ENCODE assay signal across 8 cellular contexts in the genomic region with DNA sequence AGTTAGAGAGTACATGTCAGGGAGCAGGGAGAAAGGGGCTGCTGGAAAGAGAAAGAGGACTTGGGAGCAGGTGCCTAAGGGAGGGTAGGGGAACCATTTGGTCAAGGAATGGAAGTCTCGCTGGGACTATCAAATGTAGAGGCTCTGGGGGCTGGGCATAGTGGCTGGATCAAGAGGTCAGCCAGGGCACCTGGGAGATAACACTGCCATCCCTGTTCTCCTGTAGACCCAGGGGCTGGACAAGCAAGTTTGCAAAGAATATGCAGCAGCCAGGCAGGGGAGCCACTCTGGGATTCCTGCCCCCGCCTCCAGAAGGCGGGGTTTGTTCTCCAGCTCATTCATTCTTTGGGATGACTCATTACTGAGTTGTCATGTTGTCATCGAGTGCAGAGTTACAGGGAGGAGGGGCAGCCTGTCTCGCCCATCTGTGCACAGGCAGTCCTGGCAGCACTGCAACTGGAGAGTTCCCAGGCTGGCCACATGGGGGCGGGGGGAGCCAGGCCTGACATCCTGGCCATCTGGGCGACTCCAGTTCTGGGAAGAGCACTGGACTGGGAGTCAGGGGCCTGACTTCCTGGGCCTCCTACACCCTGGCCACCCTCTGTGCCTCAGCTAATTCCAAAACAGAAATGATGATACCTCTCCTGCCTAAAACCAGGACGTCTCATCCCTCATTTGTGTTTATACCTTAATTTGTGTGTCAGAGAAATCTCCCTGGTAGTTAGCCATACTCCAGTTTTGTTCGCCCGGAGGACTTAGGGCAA. TPM values are rescaled to one million over a fixed set of nuclear protein-coding genes. Genes with fewer than 3 reads are reported as not detected.
A peak's percentile ranks its signal among the peaks of the same experiment; 100 is the strongest.
DNase-seq lines count a peak whose midpoint lies in the region; ATAC-seq and TF ChIP-seq lines count a peak whose summit lies in the region.

No MANE protein-coding gene starts in this region.

- H3K27ac ChIP-seq in trophoblast cell (ENCODE audit: low read depth, low read length) (no peak overlapping the region), upper lobe of right lung (no peak overlapping the region)

- no peak overlapping the region for H3K4ac ChIP-seq in trophoblast cell (ENCODE audit: low read depth, low read length)

- peak overlapping the region; percentile 60 for H2BK12ac ChIP-seq in trophoblast cell (ENCODE audit: low read length)

- peak overlapping the region; percentile 48 for H3K4me2 ChIP-seq in trophoblast cell (ENCODE audit: low read length)

- H4K8ac ChIP-seq in trophoblast cell (ENCODE audit: low read depth, low read length): no peak overlapping the region

- H3K4me3 ChIP-seq in GM12865 (ENCODE audit: low read depth, low read length): no peak overlapping the region
- H3K4me3 ChIP-seq in trophoblast cell (ENCODE audit: low read depth, low read length): no peak overlapping the region
- H3K4me3 ChIP-seq in upper lobe of right lung: no peak overlapping the region

- intact Hi-C loops in upper lobe of right lung (cut with DNase I): no loop called here

- no peaks in the 10 kb centered on the region for H3K27me3 ChIP-seq in trophoblast cell (ENCODE audit: insufficient read depth, low read length)
- no peaks in the 10 kb centered on the region for H3K27me3 ChIP-seq in upper lobe of right lung

- no CpG with 5 or more reads among the region's 10 CpGs for WGBS in trophoblast cell (ENCODE audit: extremely low coverage, insufficient coverage, insufficient read length)

- no peak overlapping the region for H4K91ac ChIP-seq in trophoblast cell (ENCODE audit: low read depth, low read length)

- peak; percentile 95 for TF ChIP-seq CTCF in GM12865 (IDR thresholded peaks at IDR 0.05; ENCODE audit: insufficient read depth, low read depth, low read length, missing control alignments)
- peak; percentile 95 for TF ChIP-seq CTCF in upper lobe of right lung (IDR thresholded peaks at IDR 0.05)

- H3K23ac ChIP-seq in trophoblast cell (ENCODE audit: low read length): no peak overlapping the region

- no peak overlapping the region for H2BK120ac ChIP-seq in trophoblast cell (ENCODE audit: insufficient read depth, low read length, poor library complexity)

- no peak overlapping the region for H2AFZ ChIP-seq in trophoblast cell (ENCODE audit: insufficient read depth, low read length, poor library complexity)

- H3K79me2 ChIP-seq in trophoblast cell (ENCODE audit: control insufficient read depth, insufficient read depth, low read length, poor library complexity): no peaks in the 10 kb centered on the region

- no peak overlapping the region for H3K9ac ChIP-seq in trophoblast cell (ENCODE audit: low read length)

- H3K36me3 Mint-ChIP-seq in activated naive CD4-positive, alpha-beta T cell treated with anti-CD3 and anti-CD28 coated beads, Interleukin-2, amount 10 ng/mL, durations not matched to agents 7 days and 5 days: no peaks in the 10 kb centered on the region

- H3K14ac ChIP-seq in trophoblast cell (ENCODE audit: low read length): no peak overlapping the region

- peaks cover 6% of the 10 kb centered on the region for H3K4me1 Mint-ChIP-seq in activated naive CD4-positive, alpha-beta T cell treated with anti-CD3 and anti-CD28 coated beads, Interleukin-2, amount 10 ng/mL, durations not matched to agents 7 days and 5 days

- H3K36me3 ChIP-seq in trophoblast cell (ENCODE audit: control insufficient read depth in 1 of 2, insufficient read depth in 2 of 2, low read length in 2 of 2): no peaks in the 10 kb centered on the region
- no peaks in the 10 kb centered on the region for H3K36me3 ChIP-seq in upper lobe of right lung

- peak; percentile 85 for DNase-seq in GM12865 (ENCODE audit: low read depth)
- peak; percentile 72 for DNase-seq in NCI-H1105 treated with DMSO at 0.1 percent for 48 hours (lab: John Stamatoyannopoulos, UW)
- DNase-seq in activated naive CD4-positive, alpha-beta T cell treated with anti-CD3 and anti-CD28 coated beads, Interleukin-2, amount 10 ng/mL, durations not matched to agents 7 days and 5 days: peak; percentile 85
- DNase-seq in glomerular endothelial cell (ENCODE audit: extremely low read depth, low read depth, low spot score): peak; percentile 78
- DNase-seq in trophoblast cell: peak; percentile 97 to 98
- DNase-seq in upper lobe of right lung: peak; percentile 94

- no peak overlapping the region for H3K27ac Mint-ChIP-seq in activated naive CD4-positive, alpha-beta T cell treated with anti-CD3 and anti-CD28 coated beads, Interleukin-2, amount 10 ng/mL, durations not matched to agents 7 days and 5 days

- no peak overlapping the region for H2BK5ac ChIP-seq in trophoblast cell (ENCODE audit: low read depth, low read length, poor library complexity)

- H2AK5ac ChIP-seq in trophoblast cell (ENCODE audit: low read length): no peak overlapping the region

- H3K4me1 ChIP-seq in trophoblast cell (ENCODE audit: control insufficient read depth in 1 of 2, insufficient read depth in 2 of 2, low read length in 2 of 2): peaks cover 0 to 9% of the 10 kb centered on the region in 2 experiments
- peaks cover 8% of the 10 kb centered on the region for H3K4me1 ChIP-seq in upper lobe of right lung

- H4K12ac ChIP-seq in trophoblast cell (ENCODE audit: low read depth, low read length): no peak overlapping the region

- ATAC-seq in HG02759 (IDR thresholded peaks at IDR 0.05; ENCODE audit: unreplicated experiment) (peak; percentile 98), SK-N-SH treated with all-trans-retinoic acid at 6 μM for 48 hours (peak; percentile 97), upper lobe of right lung (peak; percentile 99)

- H3K4me3 Mint-ChIP-seq in activated naive CD4-positive, alpha-beta T cell treated with anti-CD3 and anti-CD28 coated beads, Interleukin-2, amount 10 ng/mL, durations not matched to agents 7 days and 5 days: no peak overlapping the region

- no peak overlapping the region for H3K18ac ChIP-seq in trophoblast cell (ENCODE audit: low read length)

- H3K9me3 ChIP-seq in trophoblast cell (ENCODE audit: insufficient read depth, low read depth, low read length) (no peaks in the 10 kb centered on the region), upper lobe of right lung (no peaks in the 10 kb centered on the region)

- no peaks in the 10 kb centered on the region for H3K9me3 Mint-ChIP-seq in activated naive CD4-positive, alpha-beta T cell treated with anti-CD3 and anti-CD28 coated beads, Interleukin-2, amount 10 ng/mL, durations not matched to agents 7 days and 5 days

- no peaks in the 10 kb centered on the region for H3K79me1 ChIP-seq in trophoblast cell (ENCODE audit: low read length)

- CTCF ChIA-PET in activated naive CD4-positive, alpha-beta T cell treated with anti-CD3 and anti-CD28 coated beads, Interleukin-2, amount 10 ng/mL, durations not matched to agents 7 days and 5 days (lab: Charles Lee): interaction anchor here (0.6 to 1.6 kb wide), 12 partner anchors 14 to 779 kb away, joined by 3 to 6 read pairs (median 3); no protein-coding TSS in a partner anchor

- peaks cover 26% of the 10 kb centered on the region for H3K27me3 Mint-ChIP-seq in activated naive CD4-positive, alpha-beta T cell treated with anti-CD3 and anti-CD28 coated beads, Interleukin-2, amount 10 ng/mL, durations not matched to agents 7 days and 5 days

TF ChIP-seq in SK-N-SH treated with all-trans-retinoic acid at 6 μM for 48 hours, 23 proteins besides CTCF, POLR2A, EP300 and RAD21:
- TF ChIP-seq, protein P1, sequence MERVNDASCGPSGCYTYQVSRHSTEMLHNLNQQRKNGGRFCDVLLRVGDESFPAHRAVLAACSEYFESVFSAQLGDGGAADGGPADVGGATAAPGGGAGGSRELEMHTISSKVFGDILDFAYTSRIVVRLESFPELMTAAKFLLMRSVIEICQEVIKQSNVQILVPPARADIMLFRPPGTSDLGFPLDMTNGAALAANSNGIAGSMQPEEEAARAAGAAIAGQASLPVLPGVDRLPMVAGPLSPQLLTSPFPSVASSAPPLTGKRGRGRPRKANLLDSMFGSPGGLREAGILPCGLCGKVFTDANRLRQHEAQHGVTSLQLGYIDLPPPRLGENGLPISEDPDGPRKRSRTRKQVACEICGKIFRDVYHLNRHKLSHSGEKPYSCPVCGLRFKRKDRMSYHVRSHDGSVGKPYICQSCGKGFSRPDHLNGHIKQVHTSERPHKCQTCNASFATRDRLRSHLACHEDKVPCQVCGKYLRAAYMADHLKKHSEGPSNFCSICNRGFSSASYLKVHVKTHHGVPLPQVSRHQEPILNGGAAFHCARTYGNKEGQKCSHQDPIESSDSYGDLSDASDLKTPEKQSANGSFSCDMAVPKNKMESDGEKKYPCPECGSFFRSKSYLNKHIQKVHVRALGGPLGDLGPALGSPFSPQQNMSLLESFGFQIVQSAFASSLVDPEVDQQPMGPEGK (CRISPR knock-in tag; IDR thresholded peaks at IDR 0.05; ENCODE audit: borderline replicate concordance): peak; percentile 58; the same call in 1 of the 2 replicates
- TF ChIP-seq ESRRG (CRISPR knock-in tag; IDR thresholded peaks at IDR 0.05) (no peak), TOX (CRISPR knock-in tag; IDR thresholded peaks at IDR 0.05; ENCODE audit: borderline replicate concordance) (no peak), TCF4 (CRISPR knock-in tag; IDR thresholded peaks at IDR 0.05; ENCODE audit: borderline replicate concordance) (peak; percentile 54; the same call in 1 of the 2 replicates)

RNA-seq across cellular contexts. Expression of a gene that starts 28.2 kb away (rescaled TPM):
- total RNA-seq in glomerular endothelial cell (32.6 and 50.7 TPM in 2 replicates), upper lobe of right lung (69.1 TPM)
- polyA plus RNA-seq in trophoblast cell (2013): 79.8 and 81.0 TPM in 2 replicates
